8 cellular contexts compared by ENCODE assay signal in genomic region chr4:140004580-140005314, GRCh38.
DNase-seq lines count a peak whose midpoint lies in the region; ATAC-seq and TF ChIP-seq lines count a peak whose summit lies in the region.

No MANE protein-coding gene starts in this region.

- TF ChIP-seq CTCF in AG10803 (conservative IDR thresholded peaks at IDR 0.05; ENCODE audit: low read length): no peak

- H3K27ac ChIP-seq in esophagus (ENCODE audit: low read depth in 2 of 2, low read length in 1 of 2) (no peak overlapping the region), muscle layer of duodenum (ENCODE audit: low read length) (no peak overlapping the region)

- ATAC-seq in HG03460 (IDR thresholded peaks at IDR 0.05; ENCODE audit: unreplicated experiment) (no peak), GM21528 (IDR thresholded peaks at IDR 0.05; ENCODE audit: low FRiP score, unreplicated experiment) (no peak)

- H3K4me3 ChIP-seq in AG10803 (ENCODE audit: low read length) (peak overlapping the region; percentile 51), esophagus (ENCODE audit: low read depth in 1 of 2, low read length in 2 of 2) (peak overlapping the region; percentile 17 to 31), muscle layer of duodenum (ENCODE audit: low read depth in 1 of 2, low read length in 2 of 2) (peak overlapping the region; percentile 32 to 48)

- H3K27me3 ChIP-seq in esophagus (ENCODE audit: control insufficient read depth in 1 of 2, insufficient read depth in 2 of 2, low read length in 2 of 2) (no peaks in the 10 kb centered on the region), muscle layer of duodenum (ENCODE audit: low read depth, low read length) (no peaks in the 10 kb centered on the region)

- WGBS in esophagus, 2 donors: 20 to 30% methylated on average over 14 to 15 of the region's 15 CpGs

- H3K9me3 ChIP-seq in esophagus (ENCODE audit: control insufficient read depth in 2 of 2, insufficient read depth in 1 of 2, low read depth in 1 of 2, low read length in 1 of 2) (no peaks in the 10 kb centered on the region), muscle layer of duodenum (ENCODE audit: control insufficient read depth in 1 of 2, low read length in 2 of 2) (no peaks in the 10 kb centered on the region)

- no peaks in the 10 kb centered on the region for H3K4me1 ChIP-seq in esophagus (ENCODE audit: control insufficient read depth in 2 of 2, insufficient read depth in 2 of 2, low read length in 1 of 2)
- no peaks in the 10 kb centered on the region for H3K4me1 ChIP-seq in muscle layer of duodenum (ENCODE audit: control insufficient read depth in 1 of 2, insufficient read depth in 2 of 2, low read length in 2 of 2)

- H3K36me3 ChIP-seq in esophagus (ENCODE audit: control insufficient read depth in 2 of 2, insufficient read depth in 2 of 2, low read length in 1 of 2) (no peaks in the 10 kb centered on the region), muscle layer of duodenum (ENCODE audit: control insufficient read depth in 1 of 2, insufficient read depth in 2 of 2, low read length in 2 of 2) (no peaks in the 10 kb centered on the region)

- DNase-seq in AG10803 (ENCODE audit: low read depth): peak; percentile 66
- DNase-seq in NCI-H2227 (lab: John Stamatoyannopoulos, UW; ENCODE audit: unreplicated experiment): peak; percentile 54
- DNase-seq in activated CD8-positive, alpha-beta memory T cell treated with anti-CD3 and anti-CD28 coated beads for 24 hours: no peak
- no peak for DNase-seq in CD1c-positive myeloid dendritic cell (ENCODE audit: extremely low spot score)

Comparison
In these comparisons a context has a peak if more than half of its experiments do, and no peak if none do; other contexts are left out.
1. DNase-seq: peak in AG10803 (single experiment) and NCI-H2227 (single experiment); none in activated CD8-positive, alpha-beta memory T cell treated with anti-CD3 and anti-CD28 coated beads for 24 hours (single experiment) and CD1c-positive myeloid dendritic cell (single experiment).
2. Peak in every context shown above with its lines, with median percentiles within 50 percentile points of each other: H3K4me3 ChIP-seq.